11 cellular contexts compared by ENCODE assay signal in the genomic region with DNA sequence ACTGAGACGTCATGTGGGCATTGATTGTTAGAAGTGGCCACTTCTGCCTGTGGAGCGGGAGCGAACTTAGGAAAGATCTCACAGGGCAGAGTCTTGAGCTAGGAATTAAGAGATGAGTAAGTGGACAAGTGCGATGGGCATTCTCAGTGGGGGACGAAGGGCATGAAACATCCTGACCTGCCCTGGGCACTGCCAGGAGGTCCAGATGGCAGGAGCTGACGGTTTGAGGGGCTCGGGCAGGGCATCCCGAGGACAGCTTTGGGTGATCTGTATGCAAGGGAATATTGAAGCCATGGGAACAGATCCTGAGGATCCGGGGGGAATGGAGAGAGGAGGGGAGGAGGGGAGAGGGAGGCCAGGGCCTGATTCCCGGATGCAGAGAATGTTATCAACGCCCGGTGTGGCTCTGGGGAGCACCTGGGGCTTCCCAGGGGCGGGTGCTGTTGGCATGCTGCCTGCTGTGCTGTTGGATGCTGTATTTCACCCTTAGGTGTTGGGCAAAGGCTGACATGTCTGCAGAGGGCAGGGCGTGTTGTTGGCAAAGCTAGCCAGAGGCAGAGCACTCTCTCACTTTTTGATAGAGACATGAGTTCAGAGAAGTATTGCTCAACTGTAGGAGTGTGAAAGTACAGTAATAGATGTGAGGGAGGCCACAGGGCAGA. TPM values are rescaled to one million over a fixed set of nuclear protein-coding genes. Genes with fewer than 3 reads are reported as not detected.
A peak's percentile ranks its signal among the peaks of the same experiment; 100 is the strongest.
DNase-seq lines count a peak whose midpoint lies in the region; ATAC-seq and TF ChIP-seq lines count a peak whose summit lies in the region.
"Not testable (repeated sequence)": the region's sequence is repeated elsewhere in the genome, so short reads cannot be mapped to it uniquely, and the experiment has no call there.
"Had no signal": no experiment of that assay in that cellular context is flagged by ENCODE, and none has a peak within 500 bp of the region (broad histone marks: within the 10 kb centered on the region; RNA-seq: fewer than 3 reads in every experiment).

No MANE protein-coding gene starts in this region.

- H3K4ac ChIP-seq in IMR-90 (ENCODE audit: low read depth, low read length): not testable (repeated sequence)

- H3K27me3 ChIP-seq in IMR-90 (ENCODE audit: control insufficient read depth, insufficient read depth, low read length); PC-3 (ENCODE audit: low read length); psoas muscle (ENCODE audit: insufficient read depth in 3 of 3, low read length in 2 of 3): not testable (repeated sequence)

- not testable (repeated sequence) for H4K20me1 ChIP-seq in IMR-90 (ENCODE audit: insufficient read depth, low read length); PC-3 (ENCODE audit: low read length)

- WGBS in IMR-90 (ENCODE audit: extremely low coverage in 2 of 2, insufficient read length in 1 of 2), 2 experiments: 86% methylated on average over 7 of the region's 14 CpGs; no CpG with 5 or more reads in 1 of the 2 experiments
- 45 to 46% methylated on average over 11 of the region's 14 CpGs for WGBS in lower leg skin, 2 donors
- WGBS in psoas muscle, 3 donors: 77 to 81% (median 77%) methylated on average over 10 of the region's 14 CpGs

- H3K18ac ChIP-seq in IMR-90 (ENCODE audit: low read depth, low read length): not testable (repeated sequence)

- H3K23ac ChIP-seq in IMR-90 (ENCODE audit: low read depth, low read length): not testable (repeated sequence)

- H3K4me1 Mint-ChIP-seq in MCF 10A (ENCODE audit: insufficient read depth, unreplicated experiment): peaks cover 15% of the 10 kb centered on the region

- not testable (repeated sequence) for H4K91ac ChIP-seq in IMR-90 (ENCODE audit: insufficient read depth, low read depth, low read length)

- H3K4me2 ChIP-seq in IMR-90 (ENCODE audit: low read depth, low read length); PC-3 (ENCODE audit: low read length): not testable (repeated sequence)

- not testable (repeated sequence) for H3K4me3 ChIP-seq in IMR-90 (ENCODE audit: insufficient read depth, low read depth, low read length); PC-3 (ENCODE audit: low read length); lower leg skin (ENCODE audit: low read depth, poor library complexity, severe bottlenecking); psoas muscle

- not testable (repeated sequence) for H2AFZ ChIP-seq in IMR-90 (replicated peaks; ENCODE audit: low read length, poor library complexity); PC-3 (ENCODE audit: low read length)

- dilution Hi-C loops in IMR-90 (cut with HindIII; ENCODE audit: low sequenced_read_pairs, unreplicated experiment): not testable (repeated sequence)

- H3K56ac ChIP-seq in IMR-90 (ENCODE audit: extremely low read depth, insufficient read depth, low read length): not testable (repeated sequence)

- H3K9me1 ChIP-seq in IMR-90 (ENCODE audit: insufficient read depth, low read length): not testable (repeated sequence)

- not testable (repeated sequence) for H3K9me2 ChIP-seq in PC-3 (replicated peaks; ENCODE audit: low read length)

- in situ Hi-C loops in GM13976 (cut with MboI; ENCODE audit: low sequenced_read_pairs, unreplicated experiment); IMR-90 (cut with MboI; ENCODE audit: low sequenced_read_pairs): not testable (repeated sequence)

- ATAC-seq in IMR-90 (ENCODE audit: low read depth) (peak; percentile 28; the same call in 1 of the 2 replicates), PC-3 (0 out of 2 replicates have a peak, but pooled peaks have one; percentile 23), psoas muscle (peak; percentile 20 to 44 (median 27))

- not testable (repeated sequence) for H3K9me3 Mint-ChIP-seq in MCF 10A (ENCODE audit: unreplicated experiment)

- not testable (repeated sequence) for H3K27ac ChIP-seq in IMR-90 (ENCODE audit: insufficient read depth, low read length); PC-3 (ENCODE audit: low read length); psoas muscle

- TF ChIP-seq POLR2A in IMR-90 (IDR thresholded peaks at IDR 0.05; ENCODE audit: low read depth, low read length); lower leg skin (IDR thresholded peaks at IDR 0.05): not testable (repeated sequence)

- TF ChIP-seq CTCF in GM13976 (IDR thresholded peaks at IDR 0.05; ENCODE audit: borderline replicate concordance, control extremely low read depth, extremely low read depth, insufficient read depth, missing control alignments); IMR-90 (conservative IDR thresholded peaks at IDR 0.05; ENCODE audit: low read depth, low read length); PC-3 (conservative IDR thresholded peaks at IDR 0.05; ENCODE audit: low read depth, low read length); MCF 10A (IDR thresholded peaks at IDR 0.05; ENCODE audit: unreplicated experiment); lower leg skin (IDR thresholded peaks at IDR 0.05); psoas muscle (IDR thresholded peaks at IDR 0.05): not testable (repeated sequence)

- H2BK15ac ChIP-seq in IMR-90 (ENCODE audit: low read depth, low read length): not testable (repeated sequence)

- H3K79me1 ChIP-seq in IMR-90 (ENCODE audit: low read depth in 1 of 2, low read length in 2 of 2): not testable (repeated sequence)

- intact Hi-C loops in IMR-90 (cut with micrococcal nuclease); PC-3 (cut with micrococcal nuclease); MCF 10A (cut with micrococcal nuclease); cardiac septum (cut with DNase I); lower leg skin (cut with DNase I; ENCODE audit: low total_unique reads); psoas muscle (cut with DNase I): not testable (repeated sequence)

- H3K27ac Mint-ChIP-seq in MCF 10A (ENCODE audit: low read depth, unreplicated experiment): peak overlapping the region; percentile 76

- H2BK20ac ChIP-seq in IMR-90 (ENCODE audit: low read depth, low read length): not testable (repeated sequence)

- CTCF ChIA-PET in IMR-90 (lab: Yijun Ruan, JAX); PC-3 (lab: Charles Lee); MCF 10A (lab: Yijun Ruan, JAX): not testable (repeated sequence)

- TF ChIP-seq RAD21 in IMR-90 (IDR thresholded peaks at IDR 0.05; ENCODE audit: low read length): not testable (repeated sequence)

- not testable (repeated sequence) for H3K14ac ChIP-seq in IMR-90 (replicated peaks; ENCODE audit: low read depth, low read length)

- not testable (repeated sequence) for H3K79me2 ChIP-seq in PC-3 (ENCODE audit: low read length)

- H2AK9ac ChIP-seq in IMR-90 (replicated peaks; ENCODE audit: low read depth, low read length, poor library complexity): not testable (repeated sequence)

- H3F3A ChIP-seq in PC-3 (ENCODE audit: low read length, unreplicated experiment): not testable (repeated sequence)

- not testable (repeated sequence) for BruUV-seq in IMR-90 (replicated peaks; lab: Mats Ljungman, UMichigan); PC-3 (replicated peaks; lab: Mats Ljungman, UMichigan); MCF 10A (replicated peaks; lab: Mats Ljungman, UMichigan)

- DNase-seq in GM13976 (ENCODE audit: low spot score): peak; percentile 6
- not testable (repeated sequence) for DNase-seq in IMR-90, PC-3
- DNase-seq in MCF 10A (ENCODE audit: unreplicated experiment): peak; percentile 81
- peak; percentile 76 for DNase-seq in cardiac septum (ENCODE audit: low spot score)
- peak; percentile 72 to 91 for DNase-seq in lower leg skin (ENCODE audit: low spot score in 2 of 2)
- DNase-seq in psoas muscle: peak in 1 of 2 donors; percentile 55

- not testable (repeated sequence) for H3K9ac ChIP-seq in IMR-90 (ENCODE audit: low read depth, low read length); PC-3 (ENCODE audit: low read length)

- peaks cover 16% of the 10 kb centered on the region for H3K36me3 Mint-ChIP-seq in MCF 10A (ENCODE audit: insufficient read depth, unreplicated experiment)

- not testable (repeated sequence) for H4K5ac ChIP-seq in IMR-90 (ENCODE audit: low read depth, low read length)

- H3K4me1 ChIP-seq in IMR-90 (ENCODE audit: control insufficient read depth, insufficient read depth, low read length); PC-3 (ENCODE audit: insufficient read depth, low read length); psoas muscle: not testable (repeated sequence)

- H2BK120ac ChIP-seq in IMR-90 (ENCODE audit: low read depth, low read length): not testable (repeated sequence)

- H3K27me3 Mint-ChIP-seq in MCF 10A (ENCODE audit: insufficient read depth, unreplicated experiment): not testable (repeated sequence)

- not testable (repeated sequence) for H3K9me3 ChIP-seq in IMR-90 (ENCODE audit: control insufficient read depth, insufficient read depth, low read length); PC-3 (ENCODE audit: low read length); psoas muscle

- H3K4me3 Mint-ChIP-seq in MCF 10A (ENCODE audit: unreplicated experiment): peak overlapping the region; percentile 53

- not testable (repeated sequence) for H2AK5ac ChIP-seq in IMR-90 (ENCODE audit: low read depth, low read length)

- H4K8ac ChIP-seq in IMR-90 (ENCODE audit: low read depth in 2 of 2, low read length in 2 of 2): not testable (repeated sequence)

- POLR2A ChIA-PET in IMR-90 (lab: Charles Lee; ENCODE audit: unreplicated experiment); PC-3 (lab: Charles Lee; ENCODE audit: unreplicated experiment); MCF 10A (lab: Yijun Ruan, JAX): not testable (repeated sequence)

- not testable (repeated sequence) for H2BK5ac ChIP-seq in IMR-90 (ENCODE audit: low read depth, low read length, poor library complexity, severe bottlenecking)

- H3K36me3 ChIP-seq in IMR-90 (ENCODE audit: control insufficient read depth, insufficient read depth, low read length); PC-3 (ENCODE audit: low read depth, low read length); psoas muscle (ENCODE audit: insufficient read depth in 1 of 2, low read depth in 1 of 2): not testable (repeated sequence)

RNA-seq across cellular contexts. Expression of a gene that starts 6.4 kb away (rescaled TPM):
- total RNA-seq in IMR-90 (2012; rRNA removed) (1.8 and 3.1 TPM in 2 replicates), PC-3 (2014; rRNA removed) (27.0 and 37.6 TPM in 2 replicates), MCF 10A (2022) (29.9 and 35.2 TPM in 2 replicates), cardiac septum (11.5 TPM), lower leg skin (100 to 1,000 TPM in 1 of 4 donors, 10 to 100 TPM in 3; 48.2 to 103 (median 57.7) TPM), psoas muscle (10 to 100 TPM; 10.5 to 15.7 (median 14.6) TPM)
- polyA plus RNA-seq in IMR-90 (2012; rRNA removed) (7.1 and 7.7 TPM in 2 replicates), psoas muscle (10 to 100 TPM; 12.8 to 21.5 (median 18.1) TPM)
- 5.4 and 14.3 TPM in 2 replicates for polyA plus RNA-seq in IMR-90 (2012; cell fraction: cytosol; rRNA removed)
- 20.3 and 42.6 TPM in 2 replicates for polyA plus RNA-seq in IMR-90 (2012; cell fraction: nucleus; rRNA removed; ENCODE audit: low replicate concordance)

RNA-seq across cellular contexts. Expression of a gene that starts 42.5 kb away (rescaled TPM):
- not detected in 2 replicates for total RNA-seq in IMR-90 (2012; rRNA removed)
- polyA plus RNA-seq in IMR-90 (2012; rRNA removed): 0.10 and 0.26 TPM in 2 replicates
- not detected in 2 replicates for polyA plus RNA-seq in IMR-90 (2012; cell fraction: cytosol; rRNA removed)
- 0.29 and 0.90 TPM in 2 replicates for polyA plus RNA-seq in IMR-90 (2012; cell fraction: nucleus; rRNA removed; ENCODE audit: low replicate concordance)
- total RNA-seq in PC-3 (2014; rRNA removed): 3.0 and 10.7 TPM in 2 replicates
- 1.0 and 1.1 TPM in 2 replicates for total RNA-seq in MCF 10A (2022)
- 0.38 TPM for total RNA-seq in cardiac septum
- total RNA-seq in lower leg skin: 1 to 10 TPM; 1.6 to 2.6 (median 2.0) TPM
- under 1 TPM in 3 of 4 donors, not detected in 1; 0.48 to 0.91 (median 0.77) TPM for total RNA-seq in psoas muscle
- polyA plus RNA-seq in psoas muscle: under 1 TPM; 0.12 to 0.23 (median 0.13) TPM
- total RNA-seq: H4 had no signal
- polyA plus RNA-seq: BJ, immature natural killer cell had no signal

RNA-seq across cellular contexts. Expression of a gene that starts 43.1 kb away (rescaled TPM):
- total RNA-seq in IMR-90 (2012; rRNA removed) (0.54 and 0.83 TPM in 2 replicates), PC-3 (2014; rRNA removed) (11.9 and 21.6 TPM in 2 replicates), MCF 10A (2022) (5.6 TPM in 2 replicates), cardiac septum (not detected), lower leg skin (10 to 100 TPM in 1 of 4 donors, 1 to 10 TPM in 3; 2.6 to 11.7 (median 4.0) TPM), psoas muscle (10 to 100 TPM in 1 of 4 donors, 1 to 10 TPM in 1, under 1 TPM in 1, not detected in 1; 0.96 to 12.3 (median 4.0) TPM)
- polyA plus RNA-seq in IMR-90 (2012; rRNA removed) (0.42 and 0.67 TPM in 2 replicates), psoas muscle (under 1 TPM; 0.23 to 0.52 (median 0.32) TPM)
- polyA plus RNA-seq in IMR-90 (2012; cell fraction: cytosol; rRNA removed): 0.28 and 0.77 TPM in 2 replicates
- 0.83 and 0.99 TPM in 2 replicates for polyA plus RNA-seq in IMR-90 (2012; cell fraction: nucleus; rRNA removed; ENCODE audit: low replicate concordance)
- polyA plus RNA-seq: neural cell had no signal

RNA-seq across cellular contexts. Expression of a gene that starts 58.4 kb away (rescaled TPM):
- 0.36 and 0.56 TPM in 2 replicates for total RNA-seq in IMR-90 (2012; rRNA removed)
- 0.63 and 0.70 TPM in 2 replicates for polyA plus RNA-seq in IMR-90 (2012; rRNA removed)
- polyA plus RNA-seq in IMR-90 (2012; cell fraction: cytosol; rRNA removed): 0.35 and 0.97 TPM in 2 replicates
- polyA plus RNA-seq in IMR-90 (2012; cell fraction: nucleus; rRNA removed; ENCODE audit: low replicate concordance): 1.1 TPM in 2 replicates
- total RNA-seq in PC-3 (2014; rRNA removed): 0.86 and 1.3 TPM in 2 replicates
- total RNA-seq in MCF 10A (2022): 0.42 and 0.58 TPM in 2 replicates
- total RNA-seq in cardiac septum: 0.51 TPM
- under 1 TPM in 3 of 4 donors, not detected in 1; 0.71 to 0.88 (median 0.74) TPM for total RNA-seq in lower leg skin
- 1 to 10 TPM in 1 of 4 donors, under 1 TPM in 3; 0.79 to 1.0 (median 0.86) TPM for total RNA-seq in psoas muscle
- 1 to 10 TPM; 1.3 to 3.3 (median 2.7) TPM for polyA plus RNA-seq in psoas muscle
